13 cellular contexts compared by ENCODE assay signal in genomic region chr1:169511339-169512028, GRCh38. TPM values are rescaled to one million over a fixed set of nuclear protein-coding genes. Genes with fewer than 3 reads are reported as not detected.
DNase-seq lines count a peak whose midpoint lies in the region; TF ChIP-seq lines count a peak whose summit lies in the region.
"Had no signal": no experiment of that assay in that cellular context is flagged by ENCODE, and none has a peak within 500 bp of the region (broad histone marks: within the 10 kb centered on the region; RNA-seq: fewer than 3 reads in every experiment).

No MANE protein-coding gene starts in this region.

- no peak for TF ChIP-seq CTCF in AG04449 (IDR thresholded peaks at IDR 0.05; ENCODE audit: insufficient read depth, low read length, missing control alignments)
- no peak for TF ChIP-seq CTCF in LNCaP clone FGC (IDR thresholded peaks at IDR 0.05; ENCODE audit: control insufficient read depth, extremely low read depth, insufficient read depth)
- TF ChIP-seq CTCF in glutamatergic neuron (IDR thresholded peaks at IDR 0.05; ENCODE audit: partially characterized antibody, unreplicated experiment) = no peak

- H3K27ac ChIP-seq in epithelial cell of prostate = peak overlapping the region; percentile 57
- H3K27ac ChIP-seq: SK-N-MC had no signal

- H3K4me1 Mint-ChIP-seq in glutamatergic neuron (ENCODE audit: low read depth, unreplicated experiment) = no peaks in the 10 kb centered on the region
- H3K4me1 Mint-ChIP-seq: nephron had no signal

- no peak overlapping the region for H3K27ac Mint-ChIP-seq in glutamatergic neuron (ENCODE audit: unreplicated experiment)
- H3K27ac Mint-ChIP-seq: activated CD8-positive, alpha-beta memory T cell treated with anti-CD3 and anti-CD28 coated beads, Interleukin-2, amount 10 ng/mL, durations not matched to agents 7 days and 5 days; nephron had no signal

- H3K4me3 ChIP-seq in AG04449 (ENCODE audit: low read depth, low read length) = no peak overlapping the region
- H3K4me3 ChIP-seq in LNCaP clone FGC (ENCODE audit: low read depth, low read length) = no peak overlapping the region
- H3K4me3 ChIP-seq: SK-N-MC had no signal

- DNase-seq in AG04449 (ENCODE audit: low read depth, low spot score) (peak; percentile 17), LNCaP clone FGC (ENCODE audit: low read depth) (peak; percentile 49), epithelial cell of prostate (ENCODE audit: low read depth, low spot score) (peak; percentile 53), non-pigmented ciliary epithelial cell (ENCODE audit: low read depth) (peak; percentile 75), NCI-H1436 (lab: John Stamatoyannopoulos, UW) (no peak), glutamatergic neuron (no peak), NCI-H524 treated with DMSO at 0.1 percent for 48 hours (lab: John Stamatoyannopoulos, UW) (no peak)
- DNase-seq in activated CD4-positive, alpha-beta T cell treated with anti-CD3 and anti-CD28 coated beads for 4 hours = no peak
- DNase-seq: activated CD8-positive, alpha-beta memory T cell treated with anti-CD3 and anti-CD28 coated beads, Interleukin-2, amount 10 ng/mL, durations not matched to agents 7 days and 5 days; effector memory CD4-positive, alpha-beta T cell; NCI-H1417 treated with DMSO at 0.1 percent for 48 hours had no signal

- H3K36me3 Mint-ChIP-seq in glutamatergic neuron (ENCODE audit: unreplicated experiment) = no peaks in the 10 kb centered on the region

- POLR2A ChIA-PET in AG04449 (lab: Yijun Ruan, JAX) = interaction anchor here (1.2 kb wide), 1 partner anchor 26 kb away, joined by 5 read pairs; the partner anchor contains the start of gene SLC19A2

- H3K27me3 Mint-ChIP-seq in glutamatergic neuron (ENCODE audit: unreplicated experiment) = no peaks in the 10 kb centered on the region
- H3K27me3 Mint-ChIP-seq: activated CD8-positive, alpha-beta memory T cell treated with anti-CD3 and anti-CD28 coated beads, Interleukin-2, amount 10 ng/mL, durations not matched to agents 7 days and 5 days had no signal

- H3K4me3 Mint-ChIP-seq in glutamatergic neuron (ENCODE audit: unreplicated experiment) = no peak overlapping the region
- H3K4me3 Mint-ChIP-seq: activated CD8-positive, alpha-beta memory T cell treated with anti-CD3 and anti-CD28 coated beads, Interleukin-2, amount 10 ng/mL, durations not matched to agents 7 days and 5 days; nephron had no signal

- no peaks in the 10 kb centered on the region for H3K9me3 Mint-ChIP-seq in glutamatergic neuron (ENCODE audit: unreplicated experiment)
- H3K9me3 Mint-ChIP-seq: nephron had no signal

- CTCF ChIA-PET in AG04449 (lab: Yijun Ruan, JAX) = no interaction called here

RNA-seq across cellular contexts. Expression of gene SLC19A2, which starts 25.7 kb away (rescaled TPM):
- total RNA-seq in glutamatergic neuron (ENCODE audit: unreplicated experiment) = 12.8 TPM

Comparison
In these comparisons a context has a peak if more than half of its experiments do, and no peak if none do; other contexts are left out.
1. DNase-seq: peak in AG04449 (single experiment), LNCaP clone FGC (single experiment), epithelial cell of prostate (single experiment) and non-pigmented ciliary epithelial cell (single experiment); none in NCI-H1436 (single experiment), activated CD4-positive, alpha-beta T cell treated with anti-CD3 and anti-CD28 coated beads for 4 hours (0 of 2), glutamatergic neuron (single experiment) and NCI-H524 treated with DMSO at 0.1 percent for 48 hours (single experiment).